Comparison of ENCODE assay signal across 26 cellular contexts in the genomic region with DNA sequence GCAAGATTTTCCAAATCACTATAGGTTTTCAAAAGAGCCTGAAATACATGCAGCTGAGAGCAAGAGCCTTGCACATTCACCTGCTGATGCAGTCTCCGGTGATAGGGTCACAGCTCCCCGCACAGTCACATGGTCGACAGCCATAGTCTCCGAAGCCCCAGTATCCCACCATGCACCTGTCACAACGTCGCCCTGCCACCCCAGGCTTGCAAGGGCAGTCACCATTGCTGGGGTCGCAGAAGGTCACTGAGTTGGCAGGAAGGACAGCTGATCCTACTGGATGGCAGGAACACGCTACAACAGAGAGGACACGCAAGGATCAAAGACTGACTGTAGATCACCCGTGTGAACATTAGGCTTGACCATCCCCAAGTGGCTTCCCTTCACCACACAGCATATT.
"Had no signal": no experiment of that assay in that cellular context is flagged by ENCODE, and none has a peak within 500 bp of the region (broad histone marks: within the 10 kb centered on the region; RNA-seq: fewer than 3 reads in every experiment).

No MANE protein-coding gene starts in this region.

- H3K27ac ChIP-seq: neural progenitor cell, parathyroid adenoma, psoas muscle, right lobe of liver, skin epidermis, stomach, testis, thyroid gland, transverse colon, upper lobe of left lung, vagina had no signal

- H3K9ac ChIP-seq: neural progenitor cell, parathyroid adenoma had no signal

- DNase-seq: hippocampal formation; kidney glomerular epithelial cell; left cardiac atrium; mesendoderm; naive B cell; natural killer cell; nephron progenitor cell; psoas muscle; right lobe of liver; stimulated activated CD4-positive, alpha-beta T cell treated with anti-CD3 and anti-CD28 coated beads, Interleukin-12 subunit alpha, Interleukin-12 subunit beta, amount 100 ng/mL, for 4 hours; stimulated activated CD4-positive, alpha-beta T cell treated with anti-CD3 and anti-CD28 coated beads, Interleukin-15, amount 100 ng/mL, for 24 hours; stimulated activated CD4-positive, alpha-beta T cell treated with anti-CD3 and anti-CD28 coated beads, Interleukin-2, amount 100 ng/mL, for 24 hours; stimulated activated CD4-positive, alpha-beta T cell treated with anti-CD3 and anti-CD28 coated beads, Interleukin-4, amount 100 ng/mL, for 1 hour; stimulated activated naive B cell treated with anti-CD40 and anti-IgM and Interleukin-4, amounts not matched to agents 10 μg/mL and 1 μg/mL and 100 μg/mL, for 72 hours; stimulated activated naive CD8-positive, alpha-beta T cell treated with anti-CD3 and anti-CD28 coated beads, Interleukin-15, Interleukin-2, amounts not matched to agents 100 U/mL and 50 U/mL, for 24 hours; stomach; testis; thyroid gland; transverse colon had no signal

- H3K79me2 ChIP-seq: parathyroid adenoma had no signal

- H3K9me3 ChIP-seq: right lobe of liver, stomach, testis, thyroid gland, transverse colon, upper lobe of left lung, vagina had no signal

- H3K4me3 ChIP-seq: lung, neural progenitor cell, psoas muscle, right lobe of liver, skin epidermis, stomach, testis, thyroid gland, transverse colon, upper lobe of left lung, vagina had no signal

- H2AFZ ChIP-seq: neural progenitor cell, parathyroid adenoma had no signal

- H3K27me3 ChIP-seq: neural progenitor cell, right lobe of liver, stomach, testis, thyroid gland, transverse colon, upper lobe of left lung, vagina had no signal

- H3K4me1 ChIP-seq: neural progenitor cell, parathyroid adenoma, psoas muscle, right lobe of liver, stomach, testis, thyroid gland, upper lobe of left lung, vagina had no signal

- ATAC-seq: left lobe of liver; natural killer cell; psoas muscle; right lobe of liver; stimulated activated naive B cell treated with anti-CD40 and anti-IgM and Interleukin-4, amounts not matched to agents 10 μg/mL and 1 μg/mL and 100 μg/mL, for 72 hours; stimulated activated naive CD8-positive, alpha-beta T cell treated with anti-CD3 and anti-CD28 coated beads, Interleukin-15, Interleukin-2, amounts not matched to agents 100 U/mL and 50 U/mL, for 24 hours had no signal

- H3K36me3 ChIP-seq: neural progenitor cell, right lobe of liver, thyroid gland, transverse colon, vagina had no signal

- H3K4me2 ChIP-seq: neural progenitor cell had no signal
